8 cellular contexts compared by ENCODE assay signal in genomic region chr10:43322769-43323168, GRCh38. TPM values are rescaled to one million over a fixed set of nuclear protein-coding genes. Genes with fewer than 3 reads are reported as not detected.
DNase-seq lines count a peak whose midpoint lies in the region; ATAC-seq, FAIRE-seq and TF ChIP-seq lines count a peak whose summit lies in the region.

No MANE protein-coding gene starts in this region.

- peak overlapping the region; percentile 89 for H2AFZ ChIP-seq in astrocyte (ENCODE audit: low read depth, low read length)

- intact Hi-C loops in Calu3 (cut with micrococcal nuclease; ENCODE audit: unreplicated experiment) (no loop called here), heart right ventricle (cut with DNase I) (no loop called here), pancreas (cut with DNase I) (no loop called here)

- WGBS in heart right ventricle, 2 donors: 1 to 3% methylated on average over 24 to 26 of the region's 26 CpGs
- WGBS in pancreas, 2 donors: 2 to 3% methylated on average over 25 to 26 of the region's 26 CpGs

- DNase-seq in Calu3 (peak; percentile 95), T-helper 1 cell (peak; percentile 78 to 87 (median 80)), astrocyte (ENCODE audit: low read depth) (peak; percentile 59), heart right ventricle (peak; percentile 88 to 89), pancreas (peak; percentile 84 to 94 (median 88)), substantia nigra (lab: John Stamatoyannopoulos, UW) (peak; percentile 45 to 98 (median 92))

- no peak overlapping the region for H3K9ac ChIP-seq in astrocyte (ENCODE audit: low read length)

- H3K36me3 ChIP-seq in astrocyte (ENCODE audit: insufficient read depth, low read length) (no peaks in the 10 kb centered on the region), heart right ventricle (no peaks in the 10 kb centered on the region), pancreas (no peaks in the 10 kb centered on the region)

- H3K36me3 Mint-ChIP-seq in Calu3 (ENCODE audit: insufficient read depth, unreplicated experiment) (peaks cover 11% of the 10 kb centered on the region), astrocyte (ENCODE audit: low read depth, unreplicated experiment) (no peaks in the 10 kb centered on the region)

- H3K27me3 ChIP-seq in astrocyte (ENCODE audit: insufficient read depth, low read length): no peaks in the 10 kb centered on the region
- H3K27me3 ChIP-seq in heart right ventricle: peaks cover 0 to 30% (median 8%) of the 10 kb centered on the region in 7 donors
- H3K27me3 ChIP-seq in pancreas: no peaks in the 10 kb centered on the region

- H3K9me3 ChIP-seq in astrocyte (ENCODE audit: insufficient read depth, low read depth, low read length): no peaks in the 10 kb centered on the region
- H3K9me3 ChIP-seq in heart right ventricle: no peaks in the 10 kb centered on the region
- no peaks in the 10 kb centered on the region for H3K9me3 ChIP-seq in pancreas

- no peak for FAIRE-seq in astrocyte (lab: Jason Lieb, UNC)
- no peak for FAIRE-seq in pancreas (lab: Jason Lieb, UNC)

- H3K4me3 Mint-ChIP-seq in Calu3 (ENCODE audit: low read depth, unreplicated experiment) (peak overlapping the region; percentile 66), astrocyte (ENCODE audit: unreplicated experiment) (peak overlapping the region; percentile 18)

- peak overlapping the region; percentile 83 for H3K4me2 ChIP-seq in astrocyte (ENCODE audit: low read length)

- ATAC-seq in HG02642 (IDR thresholded peaks at IDR 0.05; ENCODE audit: poor library complexity, unreplicated experiment) (peak; percentile 85), heart right ventricle (peak; percentile 93 to 98 (median 96)), pancreas (peak; percentile 97 to 99 (median 99)), GM19328 (IDR thresholded peaks at IDR 0.05; ENCODE audit: unreplicated experiment) (no peak)

- H3K4me1 ChIP-seq in astrocyte (ENCODE audit: insufficient read depth, low read length) (no peaks in the 10 kb centered on the region), heart right ventricle (peaks cover 3 to 11% (median 7%) of the 10 kb centered on the region in 9 donors), pancreas (no peaks in the 10 kb centered on the region)

- H3K27ac ChIP-seq in astrocyte (ENCODE audit: low read depth, low read length) (no peak overlapping the region), heart right ventricle (no peak overlapping the region), pancreas (peak overlapping the region in 1 of 4 donors; percentile 34), substantia nigra (ENCODE audit: low read depth, low read length, poor library complexity, severe bottlenecking) (peak overlapping the region; percentile 68)

- no peaks in the 10 kb centered on the region for H3K9me3 Mint-ChIP-seq in Calu3 (ENCODE audit: low read depth, unreplicated experiment)
- H3K9me3 Mint-ChIP-seq in astrocyte (ENCODE audit: unreplicated experiment): peaks cover 3% of the 10 kb centered on the region

- BruUV-seq in Calu3 (replicated peaks; lab: Mats Ljungman, UMichigan): no TSS peak

- H3K4me3 ChIP-seq in astrocyte (ENCODE audit: insufficient read depth, low read depth, low read length): peak overlapping the region; percentile 37
- peak overlapping the region in 9 of 10 donors; percentile 4 to 42 (median 26) for H3K4me3 ChIP-seq in heart right ventricle
- peak overlapping the region in 2 of 4 donors; percentile 31 to 40 for H3K4me3 ChIP-seq in pancreas

- H3K27me3 Mint-ChIP-seq in Calu3 (ENCODE audit: unreplicated experiment) (no peaks in the 10 kb centered on the region), astrocyte (ENCODE audit: low read depth, unreplicated experiment) (peaks cover 21% of the 10 kb centered on the region)

- no peaks in the 10 kb centered on the region for H4K20me1 ChIP-seq in astrocyte (ENCODE audit: insufficient read depth, low read length)

- H3K27ac Mint-ChIP-seq in Calu3 (ENCODE audit: unreplicated experiment) (peak overlapping the region; percentile 74), astrocyte (ENCODE audit: unreplicated experiment) (peak overlapping the region; percentile 58)

- H3K4me1 Mint-ChIP-seq in Calu3 (ENCODE audit: low read depth, unreplicated experiment) (peaks cover 27% of the 10 kb centered on the region), astrocyte (ENCODE audit: low read depth, unreplicated experiment) (peaks cover 6% of the 10 kb centered on the region)

- CTCF ChIA-PET in Calu3 (lab: Charles Lee): interaction anchor here (0.5 to 1.6 kb wide), 5 partner anchors 26 to 57 kb away, joined by 3 to 4 read pairs (median 3); no protein-coding TSS in a partner anchor

- no peaks in the 10 kb centered on the region for H3K79me2 ChIP-seq in astrocyte (ENCODE audit: insufficient read depth, low read length)

- TF ChIP-seq CTCF in Calu3 (IDR thresholded peaks at IDR 0.05; ENCODE audit: unreplicated experiment): no peak
- TF ChIP-seq CTCF in astrocyte (IDR thresholded peaks at IDR 0.05; ENCODE audit: insufficient read depth, low read depth, low read length): no peak
- TF ChIP-seq CTCF in heart right ventricle (IDR thresholded peaks at IDR 0.05): no peak
- no peak for TF ChIP-seq CTCF in pancreas (IDR thresholded peaks at IDR 0.05)

RNA-seq across cellular contexts. Expression of gene FXYD4, which starts 48.7 kb away (rescaled TPM):
- not detected in 2 replicates for total RNA-seq in Calu3 (2022)
- total RNA-seq in astrocyte: not detected in 2 replicates
- 1 to 10 TPM in 1 of 10 donors, under 1 TPM in 1, not detected in 8; 0.42 to 1.5 TPM for total RNA-seq in heart right ventricle
- polyA plus RNA-seq in heart right ventricle: not detected
- under 1 TPM in 1 of 6 donors, not detected in 5; 0.31 TPM for total RNA-seq in pancreas
- polyA plus RNA-seq in pancreas: under 1 TPM in 1 of 2 donors, not detected in 1; 0.28 TPM

RNA-seq across cellular contexts. Expression of gene RASGEF1A, which starts 55.9 kb away (rescaled TPM):
- total RNA-seq in Calu3 (2022): 1.0 and 1.4 TPM in 2 replicates
- 11.4 and 11.8 TPM in 2 replicates for total RNA-seq in astrocyte
- 1 to 10 TPM in 7 of 10 donors, under 1 TPM in 3; 0.63 to 2.4 (median 1.4) TPM for total RNA-seq in heart right ventricle
- under 1 TPM; 0.16 to 0.44 TPM for polyA plus RNA-seq in heart right ventricle
- total RNA-seq in pancreas: 1 to 10 TPM; 1.4 to 5.1 (median 3.1) TPM
- polyA plus RNA-seq in pancreas: 1 to 10 TPM; 1.4 to 5.2 TPM
